11 cellular contexts compared by ENCODE assay signal in the genomic region with DNA sequence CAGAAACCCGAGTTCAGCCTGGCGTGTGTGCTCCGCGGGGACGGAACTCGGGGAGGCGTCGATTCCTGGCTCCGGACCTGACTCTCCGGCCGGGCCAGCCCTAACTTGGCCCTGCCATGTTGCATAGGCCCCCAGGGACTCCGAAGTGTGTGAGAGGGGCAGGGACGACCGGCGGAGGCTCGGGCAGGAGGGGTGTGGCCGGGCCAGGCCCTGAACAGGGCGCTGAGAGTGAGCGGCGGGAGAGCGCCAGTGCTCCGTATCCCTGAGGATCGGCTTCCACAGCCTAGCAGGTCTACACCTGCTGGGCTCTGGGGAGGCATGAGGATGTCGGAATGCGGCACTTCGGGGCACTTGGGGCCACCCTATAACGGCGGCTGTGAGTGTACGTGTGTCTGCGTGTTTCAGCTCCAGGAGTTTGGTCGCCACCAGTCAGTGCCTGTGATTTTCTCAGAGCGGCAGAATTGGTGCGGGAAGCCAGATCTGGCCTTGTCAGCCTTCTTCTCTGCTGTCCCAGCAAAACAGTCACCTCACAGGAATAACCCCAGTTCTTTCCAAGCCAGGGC. TPM values are rescaled to one million over a fixed set of nuclear protein-coding genes. Genes with fewer than 3 reads are reported as not detected.
DNase-seq lines count a peak whose midpoint lies in the region; ATAC-seq and TF ChIP-seq lines count a peak whose summit lies in the region.
"Had no signal": no experiment of that assay in that cellular context is flagged by ENCODE, and none has a peak within 500 bp of the region (broad histone marks: within the 10 kb centered on the region; RNA-seq: fewer than 3 reads in every experiment).

No MANE protein-coding gene starts in this region.

- no peaks in the 10 kb centered on the region for H3K36me3 ChIP-seq in lower lobe of right lung
- H3K36me3 ChIP-seq in transverse colon: no peaks in the 10 kb centered on the region

- H3K4me3 ChIP-seq in lower lobe of right lung (peak overlapping the region; percentile 44), transverse colon (peak overlapping the region; percentile 3 to 45 (median 24))

- peaks cover 41% of the 10 kb centered on the region for H3K27me3 Mint-ChIP-seq in chondrocyte (ENCODE audit: low read depth)
- H3K27me3 Mint-ChIP-seq in natural killer cell treated with Interleukin-12 subunit alpha and Interleukin-12 subunit beta and Interleukin-15 and Interleukin-18, amount 100 ng/mL, for 72 hours: peaks cover 56 to 75% of the 10 kb centered on the region in 2 donors

- TF ChIP-seq POLR2A in transverse colon (IDR thresholded peaks at IDR 0.05): no peak

- peak; percentile 61 for DNase-seq in NCI-H748 (lab: John Stamatoyannopoulos, UW; ENCODE audit: unreplicated experiment)
- DNase-seq in NCI-H748 treated with DMSO at 0.1 percent for 48 hours (lab: John Stamatoyannopoulos, UW): no peak
- DNase-seq in chondrocyte (ENCODE audit: low spot score): no peak
- DNase-seq in lower lobe of right lung: no peak
- DNase-seq in transverse colon: no peak
- no peak for DNase-seq in NK-92 treated with Interleukin-12 subunit alpha and Interleukin-12 subunit beta, amount 100 ng/mL, for 24 hours (lab: John Stamatoyannopoulos, UW)
- DNase-seq in natural killer cell treated with Interleukin-12 subunit alpha and Interleukin-12 subunit beta and Interleukin-15 and Interleukin-18, amount 100 ng/mL, for 72 hours (ENCODE audit: low spot score): no peak
- DNase-seq in occipital lobe (lab: John Stamatoyannopoulos, UW): no peak
- DNase-seq: activated gamma-delta T cell treated with Interleukin-2 at 50 U/mL for 16 hours, foreskin keratinocyte had no signal

- peaks cover 2% of the 10 kb centered on the region for H3K36me3 Mint-ChIP-seq in chondrocyte (ENCODE audit: low read depth)
- peaks cover 7% of the 10 kb centered on the region for H3K36me3 Mint-ChIP-seq in natural killer cell treated with Interleukin-12 subunit alpha and Interleukin-12 subunit beta and Interleukin-15 and Interleukin-18, amount 100 ng/mL, for 72 hours

- 10% methylated on average over 25 of the region's 33 CpGs; no CpG with 5 or more reads in 1 of the 2 donors for WGBS in transverse colon (ENCODE audit: low coverage in 1 of 2), 2 donors

- TF ChIP-seq CTCF in chondrocyte (IDR thresholded peaks at IDR 0.05) (no peak), lower lobe of right lung (IDR thresholded peaks at IDR 0.05) (no peak), transverse colon (IDR thresholded peaks at IDR 0.05) (no peak)

- H3K9me3 ChIP-seq in lower lobe of right lung (no peaks in the 10 kb centered on the region), transverse colon (no peaks in the 10 kb centered on the region)

- no peak overlapping the region for H3K27ac Mint-ChIP-seq in chondrocyte (ENCODE audit: unreplicated experiment)
- no peak overlapping the region for H3K27ac Mint-ChIP-seq in natural killer cell treated with Interleukin-12 subunit alpha and Interleukin-12 subunit beta and Interleukin-15 and Interleukin-18, amount 100 ng/mL, for 72 hours

- H3K27ac ChIP-seq in lower lobe of right lung (peak overlapping the region; percentile 56), transverse colon (peak overlapping the region; percentile 48 to 80 (median 66))
- H3K27ac ChIP-seq: foreskin keratinocyte had no signal

- H3K27me3 ChIP-seq in lower lobe of right lung (ENCODE audit: low read depth) (peaks cover 59% of the 10 kb centered on the region), transverse colon (peaks cover 59% of the 10 kb centered on the region)

- ATAC-seq in lower lobe of right lung: peak; percentile 18 to 37
- ATAC-seq in natural killer cell treated with Interleukin-12 subunit alpha and Interleukin-12 subunit beta and Interleukin-15 and Interleukin-18, amount 100 ng/mL, for 72 hours: no peak

- no peaks in the 10 kb centered on the region for H3K9me3 Mint-ChIP-seq in chondrocyte (ENCODE audit: low read depth)
- H3K9me3 Mint-ChIP-seq in natural killer cell treated with Interleukin-12 subunit alpha and Interleukin-12 subunit beta and Interleukin-15 and Interleukin-18, amount 100 ng/mL, for 72 hours: no peaks in the 10 kb centered on the region

- no peak for TF ChIP-seq EP300 in transverse colon (IDR thresholded peaks at IDR 0.05; ENCODE audit: low read depth)

- peak overlapping the region; percentile 46 for H3K4me3 Mint-ChIP-seq in chondrocyte (ENCODE audit: unreplicated experiment)
- no peak overlapping the region for H3K4me3 Mint-ChIP-seq in natural killer cell treated with Interleukin-12 subunit alpha and Interleukin-12 subunit beta and Interleukin-15 and Interleukin-18, amount 100 ng/mL, for 72 hours

- H3K4me1 ChIP-seq in lower lobe of right lung (peaks cover 7% of the 10 kb centered on the region), transverse colon (peaks cover 10 to 28% (median 18%) of the 10 kb centered on the region in 4 donors)

- intact Hi-C loops in lower lobe of right lung (cut with DNase I): no loop called here
- intact Hi-C loops in transverse colon (cut with DNase I; ENCODE audit: low total_unique reads): no loop called here

- H3K4me1 Mint-ChIP-seq in chondrocyte (ENCODE audit: low read depth): peaks cover 35% of the 10 kb centered on the region
- peaks cover 0 to 9% of the 10 kb centered on the region in 2 donors for H3K4me1 Mint-ChIP-seq in natural killer cell treated with Interleukin-12 subunit alpha and Interleukin-12 subunit beta and Interleukin-15 and Interleukin-18, amount 100 ng/mL, for 72 hours (ENCODE audit: low read depth in 2 of 2)

- in situ Hi-C loops in transverse colon (cut with MboI; ENCODE audit: low pct_ligation_motif_present in 1 of 4, low pct_unique_long_range_greater_than_20kb in 1 of 4, low sequenced_read_pairs in 3 of 4): no loop called here

RNA-seq across cellular contexts. Expression of gene KCNK3, which starts 0.8 kb away (rescaled TPM):
- 0.77 to 2.9 TPM (median 2.8 TPM) in 3 replicates for total RNA-seq in chondrocyte
- 26.8 TPM for total RNA-seq in lower lobe of right lung
- total RNA-seq in transverse colon: 1 to 10 TPM in 1 of 4 donors, under 1 TPM in 3; 0.37 to 1.5 (median 0.82) TPM
- not detected for total RNA-seq in natural killer cell treated with Interleukin-12 subunit alpha and Interleukin-12 subunit beta and Interleukin-15 and Interleukin-18, amount 100 ng/mL, for 72 hours
- 3.6 TPM for total RNA-seq in occipital lobe
- total RNA-seq: foreskin keratinocyte had no signal

RNA-seq across cellular contexts. Expression of gene CIB4, which starts 52.2 kb away (rescaled TPM):
- total RNA-seq in chondrocyte: not detected in 3 replicates
- total RNA-seq in lower lobe of right lung: not detected
- not detected for total RNA-seq in transverse colon
- total RNA-seq in natural killer cell treated with Interleukin-12 subunit alpha and Interleukin-12 subunit beta and Interleukin-15 and Interleukin-18, amount 100 ng/mL, for 72 hours: not detected
- not detected for total RNA-seq in occipital lobe
- total RNA-seq: foreskin keratinocyte, M059J had no signal

Comparison
In these comparisons a context has a peak if more than half of its experiments do, and no peak if none do; other contexts are left out.
1. ATAC-seq: peak in lower lobe of right lung (2 of 2); none in natural killer cell treated with Interleukin-12 subunit alpha and Interleukin-12 subunit beta and Interleukin-15 and Interleukin-18, amount 100 ng/mL, for 72 hours (0 of 2).